Comparison of ENCODE assay signal across 16 cellular contexts in genomic region chr6:56357616-56358373, GRCh38.
A peak's percentile ranks its signal among the peaks of the same experiment; 100 is the strongest.
DNase-seq lines count a peak whose midpoint lies in the region; ATAC-seq, FAIRE-seq and TF ChIP-seq lines count a peak whose summit lies in the region.
"Had no signal": no experiment of that assay in that cellular context is flagged by ENCODE, and none has a peak within 500 bp of the region (broad histone marks: within the 10 kb centered on the region; RNA-seq: fewer than 3 reads in every experiment).

No MANE protein-coding gene starts in this region.

- H3K27me3 ChIP-seq in adipocyte (replicated peaks; ENCODE audit: control insufficient read depth, insufficient read depth, low read length) = no peaks in the 10 kb centered on the region
- H3K27me3 ChIP-seq in pancreas = no peaks in the 10 kb centered on the region
- H3K27me3 ChIP-seq: neutrophil, spleen had no signal

- H3K9me3 ChIP-seq in adipocyte (ENCODE audit: control insufficient read depth, low read length) (peaks cover 10% of the 10 kb centered on the region), pancreas (no peaks in the 10 kb centered on the region)
- H3K9me3 ChIP-seq: neutrophil had no signal

- WGBS in pancreas, 2 donors = 45 to 57% methylated on average over 6 of the region's 6 CpGs

- intact Hi-C loops in pancreas (cut with DNase I) (loop anchor here in 2 of 3 donors (5.0 to 10.0 kb wide), 3 partner anchors 217 to 237 kb away; no protein-coding TSS in a partner anchor), Right ventricle myocardium superior (cut with DNase I) (loop anchor here (5.0 kb wide), 1 partner anchor 235 kb away; no protein-coding TSS in a partner anchor), head of caudate nucleus (cut with DNase I) (loop anchor here (5.0 kb wide), 1 partner anchor 240 kb away; no protein-coding TSS in a partner anchor)

- FAIRE-seq in pancreas (lab: Jason Lieb, UNC) = peak; percentile 5
- FAIRE-seq: TTC549 had no signal

- ATAC-seq in GM18519 (IDR thresholded peaks at IDR 0.05; ENCODE audit: low FRiP score, unreplicated experiment) (peak; percentile 52), HG03095 (IDR thresholded peaks at IDR 0.05; ENCODE audit: unreplicated experiment) (peak; percentile 50), pancreas (no peak), Right ventricle myocardium superior (ENCODE audit: poor library complexity) (no peak)

- H3K36me3 ChIP-seq in adipocyte (ENCODE audit: control insufficient read depth, insufficient read depth, low read length, severe bottlenecking) (no peaks in the 10 kb centered on the region), pancreas (no peaks in the 10 kb centered on the region)
- H3K36me3 ChIP-seq: neutrophil, spleen had no signal

- H3K4me3 ChIP-seq in adipocyte (ENCODE audit: low read length) = no peak overlapping the region
- H3K4me3 ChIP-seq in pancreas = no peak overlapping the region
- H3K4me3 ChIP-seq: spleen had no signal

- DNase-seq in adipocyte (ENCODE audit: low read depth) (peak; percentile 47), pancreas (no peak), Right ventricle myocardium superior (no peak), head of caudate nucleus (no peak), HuH-7 (ENCODE audit: low spot score) (no peak), NCI-H2029 (lab: John Stamatoyannopoulos, UW) (no peak)
- DNase-seq: activated CD8-positive, alpha-beta memory T cell treated with anti-CD3 and anti-CD28 coated beads for 24 hours; CD8-positive, alpha-beta memory T cell; NCI-H1092; NCI-H524 treated with DMSO at 0.1 percent for 48 hours; SHP77; spleen had no signal

- H3K9ac ChIP-seq in adipocyte (ENCODE audit: low read length) = no peak overlapping the region

- H3K27ac ChIP-seq in pancreas = no peak overlapping the region
- H3K27ac ChIP-seq: neutrophil, spleen had no signal

- peaks cover 2% of the 10 kb centered on the region for H3K4me1 ChIP-seq in adipocyte (ENCODE audit: control insufficient read depth, insufficient read depth, low read length)
- no peaks in the 10 kb centered on the region for H3K4me1 ChIP-seq in pancreas
- H3K4me1 ChIP-seq: spleen had no signal

- TF ChIP-seq CTCF in pancreas (IDR thresholded peaks at IDR 0.05) = no peak

Comparison
In these comparisons a context has a peak if more than half of its experiments do, and no peak if none do; other contexts are left out.
1. ATAC-seq: peak in GM18519 (single experiment) and HG03095 (single experiment); none in pancreas (0 of 4) and Right ventricle myocardium superior (single experiment).